ENCODE assay signal across 9 cellular contexts in the genomic region with DNA sequence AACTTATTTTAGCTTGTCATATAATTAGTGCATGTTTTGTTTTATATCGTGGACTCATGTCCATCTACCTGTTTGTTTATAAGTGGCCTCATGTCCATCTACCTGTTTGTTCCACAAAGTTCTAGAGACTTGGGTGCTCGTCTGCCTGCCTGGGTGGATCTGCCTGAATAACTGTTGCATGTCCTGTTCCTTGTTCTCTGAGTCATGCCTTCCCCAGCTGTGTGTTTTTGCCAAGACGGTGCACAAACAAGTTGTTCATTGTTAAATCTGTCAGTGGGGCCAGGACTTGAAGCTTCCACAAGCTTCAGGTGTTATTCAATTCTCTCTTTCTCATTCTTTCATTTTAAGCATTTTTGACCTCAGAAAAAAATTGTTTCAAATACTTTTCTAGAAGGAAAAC.
A peak's percentile ranks its signal among the peaks of the same experiment; 100 is the strongest.
DNase-seq lines count a peak whose midpoint lies in the region; ATAC-seq, FAIRE-seq and TF ChIP-seq lines count a peak whose summit lies in the region.
"Had no signal": no experiment of that assay in that cellular context is flagged by ENCODE, and none has a peak within 500 bp of the region (broad histone marks: within the 10 kb centered on the region; RNA-seq: fewer than 3 reads in every experiment).

No MANE protein-coding gene starts in this region.

- H3K27me3 ChIP-seq in endothelial cell of umbilical vein (ENCODE audit: control insufficient read depth in 2 of 2, insufficient read depth in 2 of 2, low read length in 2 of 2) (no peaks in the 10 kb centered on the region), small intestine (ENCODE audit: control insufficient read depth in 2 of 2, insufficient read depth in 2 of 2, low read length in 2 of 2) (no peaks in the 10 kb centered on the region)

- DNase-seq in Daoy (ENCODE audit: low read depth), result peak; percentile 41
- peak; percentile 24 for DNase-seq in NCI-H69 (lab: John Stamatoyannopoulos, UW)
- DNase-seq in endothelial cell of umbilical vein (ENCODE audit: low read depth, low spot score), result peak; percentile 86
- peak; percentile 46 for DNase-seq in non-pigmented ciliary epithelial cell (ENCODE audit: low read depth)
- DNase-seq in small intestine, result no peak
- no peak for DNase-seq in NCI-H82 treated with DMSO at 0.1 percent for 48 hours (lab: John Stamatoyannopoulos, UW; ENCODE audit: unreplicated experiment)
- DNase-seq in NCI-H82 (lab: John Stamatoyannopoulos, UW), result no peak
- no peak for DNase-seq in left ventricle myocardium superior
- DNase-seq: NCI-H1694 treated with DMSO at 0.1 percent for 48 hours had no signal

- WGBS in small intestine, 3 donors, result 25 to 58% (median 48%) methylated on average over 3 of the region's 3 CpGs

- no TSS peak for BruUV-seq in endothelial cell of umbilical vein (replicated peaks; lab: Mats Ljungman, UMichigan)

- H3K4me3 ChIP-seq in endothelial cell of umbilical vein (replicated peaks in 1 of 3; ENCODE audit: insufficient read depth in 1 of 3, low read depth in 1 of 3, low read length in 3 of 3) (no peak overlapping the region), small intestine (ENCODE audit: low read depth in 1 of 2, low read length in 2 of 2) (no peak overlapping the region)

- H3K9ac ChIP-seq in endothelial cell of umbilical vein (replicated peaks; ENCODE audit: extremely low read depth, insufficient read depth, low read length), result no peak overlapping the region

- H3K9me3 ChIP-seq in endothelial cell of umbilical vein (replicated peaks; ENCODE audit: control insufficient read depth, insufficient read depth, low read length), result no peaks in the 10 kb centered on the region
- no peaks in the 10 kb centered on the region for H3K9me3 ChIP-seq in small intestine (ENCODE audit: control insufficient read depth, low read depth)

- TF ChIP-seq CTCF in endothelial cell of umbilical vein (IDR thresholded peaks at IDR 0.05; ENCODE audit: extremely low read depth in 1 of 2, insufficient read depth in 1 of 2, low read depth in 1 of 2, low read length in 2 of 2), result no peak

- H3K4me2 ChIP-seq in endothelial cell of umbilical vein (ENCODE audit: insufficient read depth, low read length), result no peak overlapping the region

- no peaks in the 10 kb centered on the region for H4K20me1 ChIP-seq in endothelial cell of umbilical vein (replicated peaks; ENCODE audit: control insufficient read depth, extremely low read depth, insufficient read depth, low read length)

- intact Hi-C loops in endothelial cell of umbilical vein (cut with micrococcal nuclease) (no loop called here), left ventricle myocardium superior (cut with micrococcal nuclease) (no loop called here)

- dilution Hi-C loops in endothelial cell of umbilical vein (cut with MboI; ENCODE audit: extremely low pct_ligation_motif_present, low sequenced_read_pairs), result no loop called here

- peak overlapping the region; percentile 44 for H2AFZ ChIP-seq in endothelial cell of umbilical vein (ENCODE audit: low read depth, low read length)

- ATAC-seq in left ventricle myocardium superior, result no peak

- no peaks in the 10 kb centered on the region for H3K79me2 ChIP-seq in endothelial cell of umbilical vein (ENCODE audit: control insufficient read depth, insufficient read depth, low read length)

- TF ChIP-seq POLR2A in endothelial cell of umbilical vein (IDR thresholded peaks at IDR 0.05; ENCODE audit: low read depth, low read length), result no peak

- H3K4me1 ChIP-seq in endothelial cell of umbilical vein (ENCODE audit: control insufficient read depth, extremely low read depth, insufficient read depth, low read length) (peaks cover 12% of the 10 kb centered on the region), small intestine (ENCODE audit: control insufficient read depth in 2 of 2, insufficient read depth in 1 of 2, low read depth in 1 of 2, low read length in 1 of 2) (no peaks in the 10 kb centered on the region)

- FAIRE-seq in endothelial cell of umbilical vein (lab: Jason Lieb, UNC) (peak; percentile 64), small intestine (lab: Jason Lieb, UNC) (no peak)

- CTCF ChIA-PET in endothelial cell of umbilical vein (lab: Charles Lee), result interaction anchor here (1.2 to 1.5 kb wide), 4 partner anchors 10 to 363 kb away, joined by 3 to 4 read pairs (median 3); no protein-coding TSS in a partner anchor

- POLR2A ChIA-PET in endothelial cell of umbilical vein (lab: Charles Lee), result no interaction called here

- H3K36me3 ChIP-seq in endothelial cell of umbilical vein (ENCODE audit: control insufficient read depth in 2 of 2, extremely low read depth in 1 of 2, insufficient read depth in 2 of 2, low read length in 2 of 2) (no peaks in the 10 kb centered on the region), small intestine (ENCODE audit: control insufficient read depth in 2 of 2, insufficient read depth in 2 of 2, low read length in 2 of 2) (no peaks in the 10 kb centered on the region)

- no peaks in the 10 kb centered on the region for H3K9me1 ChIP-seq in endothelial cell of umbilical vein (replicated peaks; ENCODE audit: control insufficient read depth, extremely low read depth, insufficient read depth, low read length)

- H3K27ac ChIP-seq in endothelial cell of umbilical vein (ENCODE audit: insufficient read depth, low read depth, low read length) (no peak overlapping the region), small intestine (ENCODE audit: low read depth in 1 of 2, low read length in 1 of 2) (no peak overlapping the region)

TF ChIP-seq in endothelial cell of umbilical vein, 7 proteins besides CTCF, POLR2A, EP300 and RAD21:
- TF ChIP-seq FOS (IDR thresholded peaks at IDR 0.05; ENCODE audit: borderline replicate concordance, insufficient read depth, low read length) (peak; percentile 78), MAX (IDR thresholded peaks at IDR 0.05; ENCODE audit: insufficient read depth, insufficient read length) (no peak), MYC (IDR thresholded peaks at IDR 0.05; ENCODE audit: low read depth, low read length) (no peak), POLR2AphosphoS5 (IDR thresholded peaks at IDR 0.05; ENCODE audit: insufficient read depth, low read depth, low read length) (peak; percentile 16), JUN (IDR thresholded peaks at IDR 0.05; ENCODE audit: borderline replicate concordance, insufficient read depth, insufficient read length, low read depth) (peak; percentile 16)
TF ChIP-seq in endothelial cell of umbilical vein: peak in this region for 3.

Comparison
In these comparisons a context has a peak if more than half of its experiments do, and no peak if none do; other contexts are left out.
1. DNase-seq: peak in Daoy (single experiment), NCI-H69 (single experiment), endothelial cell of umbilical vein (single experiment) and non-pigmented ciliary epithelial cell (single experiment); none in small intestine (single experiment), NCI-H82 treated with DMSO at 0.1 percent for 48 hours (single experiment), NCI-H82 (single experiment) and left ventricle myocardium superior (single experiment).